16 cellular contexts compared by ENCODE assay signal in genomic region chr12:99759467-99759866, GRCh38.
DNase-seq lines count a peak whose midpoint lies in the region; ATAC-seq and TF ChIP-seq lines count a peak whose summit lies in the region.
"Had no signal": no experiment of that assay in that cellular context is flagged by ENCODE, and none has a peak within 500 bp of the region (broad histone marks: within the 10 kb centered on the region; RNA-seq: fewer than 3 reads in every experiment).

No MANE protein-coding gene starts in this region.

- TF ChIP-seq RAD21 in neural cell (conservative IDR thresholded peaks at IDR 0.05): no peak

- DNase-seq in G401 (ENCODE audit: low spot score): peak; percentile 83
- DNase-seq in NCI-H446 treated with DMSO at 0.1 percent for 48 hours (lab: John Stamatoyannopoulos, UW): peak; percentile 16
- DNase-seq in cerebellar nuclear complex (lab: John Stamatoyannopoulos, UW): peak; percentile 15 to 22
- DNase-seq in nephron progenitor cell: no peak
- DNase-seq: CD8-positive, alpha-beta T cell; COR-L47; DND-41; GF-D8; HCEC 1CT; HFFc6 had no signal

- no peaks in the 10 kb centered on the region for H3K9me2 ChIP-seq in neural cell (ENCODE audit: insufficient read depth, low read length)

- no peak overlapping the region for H2AFZ ChIP-seq in neural cell (ENCODE audit: low read depth, low read length)

- no peaks in the 10 kb centered on the region for H3K4me1 Mint-ChIP-seq in nephron progenitor cell
- H3K4me1 Mint-ChIP-seq: CD14-positive monocyte had no signal

- no peak overlapping the region for H3K9ac ChIP-seq in neural cell (ENCODE audit: low read length)

- no peaks in the 10 kb centered on the region for H3K27me3 ChIP-seq in neural cell (ENCODE audit: insufficient read depth, low read depth, low read length)

- peak overlapping the region; percentile 9 for H3K27ac ChIP-seq in neural cell (ENCODE audit: low read length)
- H3K27ac ChIP-seq: A549, HL-60 had no signal

- ATAC-seq in HG03045 (IDR thresholded peaks at IDR 0.05; ENCODE audit: unreplicated experiment) (no peak), HG02610 (IDR thresholded peaks at IDR 0.05; ENCODE audit: unreplicated experiment) (no peak)
- ATAC-seq: A549; CD8-positive, alpha-beta T cell had no signal

- in situ Hi-C loops in G401 (cut with HindIII; ENCODE audit: low sequenced_read_pairs): no loop called here

- no peaks in the 10 kb centered on the region for H3F3A ChIP-seq in neural cell (ENCODE audit: insufficient read depth, low read length, poor library complexity, severe bottlenecking)

- no peak overlapping the region for H3K4me3 Mint-ChIP-seq in nephron progenitor cell
- H3K4me3 Mint-ChIP-seq: CD14-positive monocyte; CD8-positive, alpha-beta T cell; HFFc6 had no signal

- H3K36me3 Mint-ChIP-seq in nephron progenitor cell (ENCODE audit: low read depth): no peaks in the 10 kb centered on the region
- H3K36me3 Mint-ChIP-seq: CD14-positive monocyte; CD8-positive, alpha-beta T cell had no signal

- H3K27me3 Mint-ChIP-seq in nephron progenitor cell (ENCODE audit: low read depth, poor library complexity): peaks cover 7% of the 10 kb centered on the region

- TF ChIP-seq CTCF in neural cell (IDR thresholded peaks at IDR 0.05; ENCODE audit: poor library complexity, severe bottlenecking): no peak
- no peak for TF ChIP-seq CTCF in nephron progenitor cell (IDR thresholded peaks at IDR 0.05)

- H3K9me3 ChIP-seq in neural cell (ENCODE audit: low read length): no peaks in the 10 kb centered on the region
- H3K9me3 ChIP-seq: A549 had no signal

- no peak overlapping the region for H3K4me2 ChIP-seq in neural cell (ENCODE audit: low read length)
- H3K4me2 ChIP-seq: A549 had no signal

- TF ChIP-seq EP300 in neural cell (conservative IDR thresholded peaks at IDR 0.05; ENCODE audit: poor library complexity, severe bottlenecking): no peak

- H3K36me3 ChIP-seq in neural cell (ENCODE audit: insufficient read depth, low read length): no peaks in the 10 kb centered on the region

- H3K9me3 Mint-ChIP-seq in nephron progenitor cell: peaks cover 4% of the 10 kb centered on the region
- H3K9me3 Mint-ChIP-seq: CD14-positive monocyte had no signal

- peak overlapping the region; percentile 9 for H3K4me3 ChIP-seq in neural cell (ENCODE audit: low read length)
- H3K4me3 ChIP-seq: A549 had no signal

- no peaks in the 10 kb centered on the region for H3K79me2 ChIP-seq in neural cell (replicated peaks; ENCODE audit: insufficient read depth, low read length)

- H4K20me1 ChIP-seq in neural cell (ENCODE audit: insufficient read depth): no peaks in the 10 kb centered on the region

- no peak overlapping the region for H3K27ac Mint-ChIP-seq in nephron progenitor cell
- H3K27ac Mint-ChIP-seq: CD14-positive monocyte; CD8-positive, alpha-beta T cell; HFFc6 had no signal

TF ChIP-seq in neural cell, 6 proteins besides CTCF, POLR2A, EP300 and RAD21:
- TF ChIP-seq REST (IDR thresholded peaks at IDR 0.05; ENCODE audit: borderline replicate concordance) (no peak), SMC3 (conservative IDR thresholded peaks at IDR 0.05; ENCODE audit: poor library complexity) (no peak), MXI1 (conservative IDR thresholded peaks at IDR 0.05; ENCODE audit: poor library complexity, severe bottlenecking) (no peak), POLR2AphosphoS5 (IDR thresholded peaks at IDR 0.05) (no peak), TAF1 (IDR thresholded peaks at IDR 0.05; ENCODE audit: low read depth) (no peak), EZH2 (IDR thresholded peaks at IDR 0.05; ENCODE audit: borderline replicate concordance, insufficient read depth, low read length, poor library complexity, severe bottlenecking) (no peak)
